ENCODE assay signal across 1 cellular context in genomic region chr18:69220529-69220928, GRCh38.
TF ChIP-seq lines count a peak whose summit lies in the region.

No MANE protein-coding gene starts in this region.

TF ChIP-seq in GM23338, 12 proteins besides CTCF, POLR2A, EP300 and RAD21 (continued from another document):
- TF ChIP-seq, protein P1, sequence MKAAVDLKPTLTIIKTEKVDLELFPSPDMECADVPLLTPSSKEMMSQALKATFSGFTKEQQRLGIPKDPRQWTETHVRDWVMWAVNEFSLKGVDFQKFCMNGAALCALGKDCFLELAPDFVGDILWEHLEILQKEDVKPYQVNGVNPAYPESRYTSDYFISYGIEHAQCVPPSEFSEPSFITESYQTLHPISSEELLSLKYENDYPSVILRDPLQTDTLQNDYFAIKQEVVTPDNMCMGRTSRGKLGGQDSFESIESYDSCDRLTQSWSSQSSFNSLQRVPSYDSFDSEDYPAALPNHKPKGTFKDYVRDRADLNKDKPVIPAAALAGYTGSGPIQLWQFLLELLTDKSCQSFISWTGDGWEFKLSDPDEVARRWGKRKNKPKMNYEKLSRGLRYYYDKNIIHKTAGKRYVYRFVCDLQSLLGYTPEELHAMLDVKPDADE (IDR thresholded peaks at IDR 0.05) = no peak
- TF ChIP-seq EZH2 (IDR thresholded peaks at IDR 0.05; ENCODE audit: low read depth, unreplicated experiment) = no peak
- TF ChIP-seq, protein P2, sequence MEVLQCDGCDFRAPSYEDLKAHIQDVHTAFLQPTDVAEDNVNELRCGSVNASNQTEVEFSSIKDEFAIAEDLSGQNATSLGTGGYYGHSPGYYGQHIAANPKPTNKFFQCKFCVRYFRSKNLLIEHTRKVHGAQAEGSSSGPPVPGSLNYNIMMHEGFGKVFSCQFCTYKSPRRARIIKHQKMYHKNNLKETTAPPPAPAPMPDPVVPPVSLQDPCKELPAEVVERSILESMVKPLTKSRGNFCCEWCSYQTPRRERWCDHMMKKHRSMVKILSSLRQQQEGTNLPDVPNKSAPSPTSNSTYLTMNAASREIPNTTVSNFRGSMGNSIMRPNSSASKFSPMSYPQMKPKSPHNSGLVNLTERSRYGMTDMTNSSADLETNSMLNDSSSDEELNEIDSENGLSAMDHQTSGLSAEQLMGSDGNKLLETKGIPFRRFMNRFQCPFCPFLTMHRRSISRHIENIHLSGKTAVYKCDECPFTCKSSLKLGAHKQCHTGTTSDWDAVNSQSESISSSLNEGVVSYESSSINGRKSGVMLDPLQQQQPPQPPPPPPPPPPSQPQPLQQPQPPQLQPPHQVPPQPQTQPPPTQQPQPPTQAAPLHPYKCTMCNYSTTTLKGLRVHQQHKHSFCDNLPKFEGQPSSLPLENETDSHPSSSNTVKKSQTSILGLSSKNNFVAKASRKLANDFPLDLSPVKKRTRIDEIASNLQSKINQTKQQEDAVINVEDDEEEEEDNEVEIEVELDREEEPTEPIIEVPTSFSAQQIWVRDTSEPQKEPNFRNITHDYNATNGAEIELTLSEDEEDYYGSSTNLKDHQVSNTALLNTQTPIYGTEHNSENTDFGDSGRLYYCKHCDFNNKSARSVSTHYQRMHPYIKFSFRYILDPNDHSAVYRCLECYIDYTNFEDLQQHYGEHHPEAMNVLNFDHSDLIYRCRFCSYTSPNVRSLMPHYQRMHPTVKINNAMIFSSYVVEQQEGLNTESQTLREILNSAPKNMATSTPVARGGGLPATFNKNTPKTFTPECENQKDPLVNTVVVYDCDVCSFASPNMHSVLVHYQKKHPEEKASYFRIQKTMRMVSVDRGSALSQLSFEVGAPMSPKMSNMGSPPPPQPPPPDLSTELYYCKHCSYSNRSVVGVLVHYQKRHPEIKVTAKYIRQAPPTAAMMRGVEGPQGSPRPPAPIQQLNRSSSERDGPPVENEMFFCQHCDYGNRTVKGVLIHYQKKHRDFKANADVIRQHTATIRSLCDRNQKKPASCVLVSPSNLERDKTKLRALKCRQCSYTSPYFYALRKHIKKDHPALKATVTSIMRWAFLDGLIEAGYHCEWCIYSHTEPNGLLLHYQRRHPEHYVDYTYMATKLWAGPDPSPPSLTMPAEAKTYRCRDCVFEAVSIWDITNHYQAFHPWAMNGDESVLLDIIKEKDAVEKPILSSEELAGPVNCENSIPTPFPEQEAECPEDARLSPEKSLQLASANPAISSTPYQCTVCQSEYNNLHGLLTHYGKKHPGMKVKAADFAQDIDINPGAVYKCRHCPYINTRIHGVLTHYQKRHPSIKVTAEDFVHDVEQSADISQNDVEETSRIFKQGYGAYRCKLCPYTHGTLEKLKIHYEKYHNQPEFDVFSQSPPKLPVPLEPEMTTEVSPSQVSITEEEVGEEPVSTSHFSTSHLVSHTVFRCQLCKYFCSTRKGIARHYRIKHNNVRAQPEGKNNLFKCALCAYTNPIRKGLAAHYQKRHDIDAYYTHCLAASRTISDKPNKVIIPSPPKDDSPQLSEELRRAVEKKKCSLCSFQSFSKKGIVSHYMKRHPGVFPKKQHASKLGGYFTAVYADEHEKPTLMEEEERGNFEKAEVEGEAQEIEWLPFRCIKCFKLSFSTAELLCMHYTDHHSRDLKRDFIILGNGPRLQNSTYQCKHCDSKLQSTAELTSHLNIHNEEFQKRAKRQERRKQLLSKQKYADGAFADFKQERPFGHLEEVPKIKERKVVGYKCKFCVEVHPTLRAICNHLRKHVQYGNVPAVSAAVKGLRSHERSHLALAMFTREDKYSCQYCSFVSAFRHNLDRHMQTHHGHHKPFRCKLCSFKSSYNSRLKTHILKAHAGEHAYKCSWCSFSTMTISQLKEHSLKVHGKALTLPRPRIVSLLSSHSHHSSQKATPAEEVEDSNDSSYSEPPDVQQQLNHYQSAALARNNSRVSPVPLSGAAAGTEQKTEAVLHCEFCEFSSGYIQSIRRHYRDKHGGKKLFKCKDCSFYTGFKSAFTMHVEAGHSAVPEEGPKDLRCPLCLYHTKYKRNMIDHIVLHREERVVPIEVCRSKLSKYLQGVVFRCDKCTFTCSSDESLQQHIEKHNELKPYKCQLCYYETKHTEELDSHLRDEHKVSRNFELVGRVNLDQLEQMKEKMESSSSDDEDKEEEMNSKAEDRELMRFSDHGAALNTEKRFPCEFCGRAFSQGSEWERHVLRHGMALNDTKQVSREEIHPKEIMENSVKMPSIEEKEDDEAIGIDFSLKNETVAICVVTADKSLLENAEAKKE (CRISPR knock-in tag; IDR thresholded peaks at IDR 0.05) = no peak
- TF ChIP-seq ZNF331 (CRISPR knock-in tag; IDR thresholded peaks at IDR 0.05; ENCODE audit: low read depth) = no peak
- TF ChIP-seq EZH2phosphoT487 (IDR thresholded peaks at IDR 0.05; ENCODE audit: unreplicated experiment) = no peak
- TF ChIP-seq ZNF114 (CRISPR knock-in tag; IDR thresholded peaks at IDR 0.05) = no peak
- TF ChIP-seq CREB1 (CRISPR knock-in tag; IDR thresholded peaks at IDR 0.05; ENCODE audit: low read depth) = no peak
